In genomic region chr16:8905168-8905762, GRCh38 we compare ENCODE assay signal across 9 cellular contexts. TPM values are rescaled to one million over a fixed set of nuclear protein-coding genes. Genes with fewer than 3 reads are reported as not detected.
A peak's percentile ranks its signal among the peaks of the same experiment; 100 is the strongest.
DNase-seq lines count a peak whose midpoint lies in the region; ATAC-seq and TF ChIP-seq lines count a peak whose summit lies in the region.
"Had no signal": no experiment of that assay in that cellular context is flagged by ENCODE, and none has a peak within 500 bp of the region (broad histone marks: within the 10 kb centered on the region; RNA-seq: fewer than 3 reads in every experiment).

No MANE protein-coding gene starts in this region.

- no peaks in the 10 kb centered on the region for H3K9me3 ChIP-seq in CD4-positive, alpha-beta memory T cell (ENCODE audit: control insufficient read depth in 1 of 2, low read length in 2 of 2)
- H3K9me3 ChIP-seq in HAP-1 (no peaks in the 10 kb centered on the region), Peyer's patch (no peaks in the 10 kb centered on the region)

- peaks cover 14 to 19% (median 16%) of the 10 kb centered on the region in 4 donors for H3K4me1 Mint-ChIP-seq in CD4-positive, alpha-beta memory T cell

- no peaks in the 10 kb centered on the region for H3K27me3 ChIP-seq in CD4-positive, alpha-beta memory T cell (ENCODE audit: insufficient read depth, low read length)
- H3K27me3 ChIP-seq in HAP-1 (ENCODE audit: low read depth) (no peaks in the 10 kb centered on the region), Peyer's patch (no peaks in the 10 kb centered on the region), foreskin keratinocyte (no peaks in the 10 kb centered on the region)

- peaks cover 74% of the 10 kb centered on the region for H3K36me3 ChIP-seq in CD4-positive, alpha-beta memory T cell (ENCODE audit: insufficient read depth, low read length)
- H3K36me3 ChIP-seq in HAP-1 (replicated peaks) = peaks cover 97% of the 10 kb centered on the region
- peaks cover 0 to 100% (median 0%) of the 10 kb centered on the region in 3 donors for H3K36me3 ChIP-seq in Peyer's patch

- DNase-seq in CD4-positive, alpha-beta memory T cell = peak in 3 of 5 donors; percentile 16 to 27 (median 23)
- DNase-seq in HAP-1 (ENCODE audit: low spot score in 2 of 2) (peak; percentile 20 to 37), Peyer's patch (no peak), foreskin keratinocyte (peak in 1 of 2 donors; percentile 19), retina (no peak), GM19238 (ENCODE audit: insufficient read length, low spot score) (no peak), NCI-H1105 treated with DMSO at 0.1 percent for 48 hours (lab: John Stamatoyannopoulos, UW) (no peak)
- no peak for DNase-seq in stimulated activated naive CD4-positive, alpha-beta T cell treated with Interleukin-2 at 50 U/mL for 16 hours (lab: John Stamatoyannopoulos, UW)

- H3K27me3 Mint-ChIP-seq in CD4-positive, alpha-beta memory T cell = no peaks in the 10 kb centered on the region

- H3K27ac ChIP-seq in CD4-positive, alpha-beta memory T cell (ENCODE audit: low read depth, low read length) = no peak overlapping the region
- H3K27ac ChIP-seq in Peyer's patch (no peak overlapping the region), foreskin keratinocyte (no peak overlapping the region)

- ATAC-seq in foreskin keratinocyte = peak; percentile 42

- no peaks in the 10 kb centered on the region for H3K9me3 Mint-ChIP-seq in CD4-positive, alpha-beta memory T cell

- peak in 4 of 6 experiments; percentile 35 to 66 (median 53) for TF ChIP-seq CTCF in Peyer's patch (IDR thresholded peaks at IDR 0.05)
- TF ChIP-seq CTCF in foreskin keratinocyte (conservative IDR thresholded peaks at IDR 0.05) = peak; percentile 61

- H3K4me3 ChIP-seq in CD4-positive, alpha-beta memory T cell (ENCODE audit: low read length in 2 of 2) = no peak overlapping the region
- H3K4me3 ChIP-seq in HAP-1 (no peak overlapping the region), Peyer's patch (no peak overlapping the region)

- in situ Hi-C loops in HAP-1 (cut with MboI; ENCODE audit: low sequenced_read_pairs) = no loop called here

- intact Hi-C loops in CD4-positive, alpha-beta memory T cell (cut with micrococcal nuclease) = loop anchor here (1.0 to 5.0 kb wide), 2 partner anchors 57 to 103 kb away; partner anchors contain the start of gene USP7

- no peak overlapping the region for H3K4me3 Mint-ChIP-seq in CD4-positive, alpha-beta memory T cell

- peaks cover 13% of the 10 kb centered on the region for H3K4me1 ChIP-seq in CD4-positive, alpha-beta memory T cell (ENCODE audit: insufficient read depth, low read length)
- H3K4me1 ChIP-seq in HAP-1 (no peaks in the 10 kb centered on the region), Peyer's patch (peaks cover 0 to 16% (median 0%) of the 10 kb centered on the region in 4 donors), foreskin keratinocyte (no peaks in the 10 kb centered on the region)

- POLR2A ChIA-PET in CD4-positive, alpha-beta memory T cell (lab: Charles Lee; ENCODE audit: partially characterized antibody) = no interaction called here

- peak overlapping the region in 4 of 7 donors; percentile 17 to 87 (median 30) for H3K27ac Mint-ChIP-seq in CD4-positive, alpha-beta memory T cell

- H3K36me3 Mint-ChIP-seq in CD4-positive, alpha-beta memory T cell = peaks cover 71 to 87% of the 10 kb centered on the region in 2 donors

- CTCF ChIA-PET in CD4-positive, alpha-beta memory T cell (lab: Charles Lee; ENCODE audit: partially characterized antibody) = interaction anchor here (1.6 kb wide), 1 partner anchor 103 kb away, joined by 8 read pairs; no protein-coding TSS in a partner anchor

- TF ChIP-seq POLR2A in Peyer's patch (IDR thresholded peaks at IDR 0.05) = no peak

RNA-seq across cellular contexts. Expression of gene LITAFD, which starts 23.1 kb away (rescaled TPM):
- not detected for total RNA-seq in CD4-positive, alpha-beta memory T cell
- not detected for polyA plus RNA-seq in CD4-positive, alpha-beta memory T cell
- total RNA-seq in Peyer's patch = not detected
- total RNA-seq in foreskin keratinocyte = not detected in 2 replicates
- polyA plus RNA-seq in foreskin keratinocyte = not detected in 2 replicates
- total RNA-seq: mononuclear cell had no signal

RNA-seq across cellular contexts. Expression of gene CARHSP1, which starts 36.5 kb away (rescaled TPM):
- 10 to 100 TPM; 39.3 to 43.2 TPM for total RNA-seq in CD4-positive, alpha-beta memory T cell
- 10 to 100 TPM; 33.2 to 57.2 TPM for polyA plus RNA-seq in CD4-positive, alpha-beta memory T cell
- total RNA-seq in Peyer's patch (100 to 1,000 TPM in 1 of 4 donors, 10 to 100 TPM in 3; 35.4 to 102 (median 52.4) TPM), foreskin keratinocyte (209 and 212 TPM in 2 replicates)
- polyA plus RNA-seq in foreskin keratinocyte = 285 and 287 TPM in 2 replicates

RNA-seq across cellular contexts. Expression of gene USP7, which starts 58.4 kb away (rescaled TPM):
- total RNA-seq in CD4-positive, alpha-beta memory T cell = 100 to 1,000 TPM; 194 to 206 TPM
- polyA plus RNA-seq in CD4-positive, alpha-beta memory T cell = 10 to 100 TPM in 1 of 2 donors, 1 to 10 TPM in 1; 4.8 to 17.8 TPM
- total RNA-seq in Peyer's patch (100 to 1,000 TPM; 125 to 139 (median 130) TPM), foreskin keratinocyte (72.6 and 75.9 TPM in 2 replicates)
- 28.8 and 35.5 TPM in 2 replicates for polyA plus RNA-seq in foreskin keratinocyte

Comparison
In these comparisons a context has a peak if more than half of its experiments do, and no peak if none do; other contexts are left out.
1. DNase-seq: peak in CD4-positive, alpha-beta memory T cell (3 of 5) and HAP-1 (2 of 2); none in Peyer's patch (0 of 3), retina (single experiment), GM19238 (single experiment), NCI-H1105 treated with DMSO at 0.1 percent for 48 hours (single experiment) and stimulated activated naive CD4-positive, alpha-beta T cell treated with Interleukin-2 at 50 U/mL for 16 hours (single experiment).